ENCODE assay signal across 8 cellular contexts in genomic region chr9:91433180-91433579, GRCh38. TPM values are rescaled to one million over a fixed set of nuclear protein-coding genes. Genes with fewer than 3 reads are reported as not detected.
DNase-seq lines count a peak whose midpoint lies in the region; ATAC-seq and TF ChIP-seq lines count a peak whose summit lies in the region.

No MANE protein-coding gene starts in this region.

- no peaks in the 10 kb centered on the region for H4K20me1 ChIP-seq in DND-41 (ENCODE audit: insufficient read depth, low read length)

- peaks cover 20% of the 10 kb centered on the region for H3K27me3 ChIP-seq in DND-41 (ENCODE audit: insufficient read depth, low read length, poor library complexity)

- no peaks in the 10 kb centered on the region for H3K9me3 Mint-ChIP-seq in activated CD8-positive, alpha-beta T cell treated with anti-CD3 and anti-CD28 coated beads for 36 hours
- H3K9me3 Mint-ChIP-seq in WTC11: no peaks in the 10 kb centered on the region

- no peak overlapping the region for H3K27ac ChIP-seq in DND-41 (ENCODE audit: low read length)

- no peak overlapping the region for H2AFZ ChIP-seq in DND-41 (ENCODE audit: low read depth, low read length)

- peaks cover 10% of the 10 kb centered on the region for H3K4me1 Mint-ChIP-seq in activated CD8-positive, alpha-beta T cell treated with anti-CD3 and anti-CD28 coated beads for 36 hours (ENCODE audit: low read depth)
- no peaks in the 10 kb centered on the region for H3K4me1 Mint-ChIP-seq in WTC11

- H3K4me3 Mint-ChIP-seq in activated CD8-positive, alpha-beta T cell treated with anti-CD3 and anti-CD28 coated beads for 36 hours: no peak overlapping the region
- no peak overlapping the region for H3K4me3 Mint-ChIP-seq in WTC11

- H3K27me3 Mint-ChIP-seq in activated CD8-positive, alpha-beta T cell treated with anti-CD3 and anti-CD28 coated beads for 36 hours: peaks cover 19% of the 10 kb centered on the region
- no peaks in the 10 kb centered on the region for H3K27me3 Mint-ChIP-seq in WTC11 (ENCODE audit: low read depth)

- DNase-seq in DND-41 (no peak), left cardiac atrium (no peak), WTC11 (ENCODE audit: low spot score) (no peak)
- peak; percentile 58 for DNase-seq in Jurkat, Clone E6-1 (ENCODE audit: low read depth, low spot score)
- peak; percentile 26 for DNase-seq in activated CD8-positive, alpha-beta T cell treated with anti-CD3 and anti-CD28 coated beads for 36 hours
- DNase-seq in stimulated activated naive CD8-positive, alpha-beta T cell treated with anti-CD3 and anti-CD28 coated beads, Interleukin-15, Interleukin-2, amounts not matched to agents 100 U/mL and 50 U/mL, for 24 hours: no peak
- no peak for DNase-seq in stimulated activated CD4-positive, alpha-beta T cell treated with anti-CD3 and anti-CD28 coated beads, Interleukin-4, amount 100 ng/mL, for 24 hours

- H3K9me3 ChIP-seq in DND-41 (ENCODE audit: insufficient read depth, low read length, severe bottlenecking): no peaks in the 10 kb centered on the region

- no peaks in the 10 kb centered on the region for H3K36me3 ChIP-seq in DND-41 (ENCODE audit: insufficient read depth, low read length)

- no peaks in the 10 kb centered on the region for H3K36me3 Mint-ChIP-seq in activated CD8-positive, alpha-beta T cell treated with anti-CD3 and anti-CD28 coated beads for 36 hours (ENCODE audit: low read depth)
- H3K36me3 Mint-ChIP-seq in WTC11: no peaks in the 10 kb centered on the region

- no peaks in the 10 kb centered on the region for H3K79me2 ChIP-seq in DND-41 (ENCODE audit: insufficient read depth, low read length)

- no peak overlapping the region for H3K27ac Mint-ChIP-seq in activated CD8-positive, alpha-beta T cell treated with anti-CD3 and anti-CD28 coated beads for 36 hours
- H3K27ac Mint-ChIP-seq in WTC11: no peak overlapping the region

- H3K9ac ChIP-seq in DND-41 (ENCODE audit: low read depth, low read length): no peak overlapping the region

- H3K4me1 ChIP-seq in DND-41 (ENCODE audit: insufficient read depth, low read length): no peaks in the 10 kb centered on the region

- POLR2A ChIA-PET in activated CD8-positive, alpha-beta T cell treated with anti-CD3 and anti-CD28 coated beads for 36 hours (lab: Charles Lee): interaction anchor here (0.9 kb wide), 1 partner anchor 13 kb away, joined by 3 read pairs; no protein-coding TSS in a partner anchor
- POLR2A ChIA-PET in WTC11 (lab: Charles Lee): no interaction called here

- ATAC-seq in DND-41 (ENCODE audit: insufficient read depth, low read depth): 0 out of 3 replicates have a peak, but pooled peaks have one; percentile 40
- ATAC-seq in activated CD8-positive, alpha-beta T cell treated with anti-CD3 and anti-CD28 coated beads for 36 hours: peak; percentile 87
- peak; percentile 55 to 87 for ATAC-seq in left cardiac atrium
- ATAC-seq in stimulated activated naive CD8-positive, alpha-beta T cell treated with anti-CD3 and anti-CD28 coated beads, Interleukin-15, Interleukin-2, amounts not matched to agents 100 U/mL and 50 U/mL, for 24 hours: peak; percentile 91
- ATAC-seq in WTC11: no peak
- no peak for ATAC-seq in HG02642 (IDR thresholded peaks at IDR 0.05; ENCODE audit: poor library complexity, unreplicated experiment)

- CTCF ChIA-PET in activated CD8-positive, alpha-beta T cell treated with anti-CD3 and anti-CD28 coated beads for 36 hours (lab: Charles Lee): interaction anchor here (0.9 to 4.1 kb wide), 14 partner anchors 8 to 518 kb away, joined by 3 to 33 read pairs (median 4); partner anchors contain the start of gene NFIL3
- CTCF ChIA-PET in WTC11 (lab: Charles Lee): interaction anchor here (1.0 to 1.2 kb wide), 3 partner anchors 9 to 518 kb away, joined by 3 to 8 read pairs (median 3); partner anchors contain the start of gene NFIL3

- TF ChIP-seq CTCF in DND-41 (IDR thresholded peaks at IDR 0.05; ENCODE audit: borderline replicate concordance, extremely low read depth, low read length, poor library complexity, severe bottlenecking) (peak; percentile 41), WTC11 (IDR thresholded peaks at IDR 0.05) (no peak)
- peak; percentile 40 for TF ChIP-seq CTCF in activated CD8-positive, alpha-beta T cell treated with anti-CD3 and anti-CD28 coated beads for 36 hours (IDR thresholded peaks at IDR 0.05)

- no peak overlapping the region for H3K4me3 ChIP-seq in DND-41 (ENCODE audit: low read depth in 1 of 2, low read length in 2 of 2)
- no peak overlapping the region for H3K4me3 ChIP-seq in Jurkat, Clone E6-1 (ENCODE audit: low read length)

- intact Hi-C loops in activated CD8-positive, alpha-beta T cell treated with anti-CD3 and anti-CD28 coated beads for 36 hours (cut with micrococcal nuclease): loop anchor here (2.0 kb wide), 1 partner anchor 30 kb away; no protein-coding TSS in a partner anchor
- intact Hi-C loops in left cardiac atrium (cut with DNase I): loop anchor here in 1 of 2 donors (5.0 kb wide), 1 partner anchor 516 kb away; no protein-coding TSS in a partner anchor

- no peak overlapping the region for H3K4me2 ChIP-seq in DND-41 (ENCODE audit: insufficient read depth, low read length)

TF ChIP-seq in WTC11, 78 proteins besides CTCF, POLR2A, EP300 and RAD21:
- TF ChIP-seq ZNF416 (CRISPR knock-in tag; IDR thresholded peaks at IDR 0.05) (no peak), MYBL2 (CRISPR knock-in tag; IDR thresholded peaks at IDR 0.05) (no peak), GABPB1 (CRISPR knock-in tag; IDR thresholded peaks at IDR 0.05) (no peak)

RNA-seq across cellular contexts. Expression of gene NFIL3, which starts 9.5 kb away (rescaled TPM):
- 25.3 TPM for polyA plus RNA-seq in Jurkat, Clone E6-1 (2012; ENCODE audit: insufficient read depth, insufficient read length)
- 10 to 100 TPM; 76.2 to 78.3 TPM for total RNA-seq in activated CD8-positive, alpha-beta T cell treated with anti-CD3 and anti-CD28 coated beads for 36 hours
- total RNA-seq in left cardiac atrium: 10 to 100 TPM; 17.4 to 45.5 TPM
- total RNA-seq in WTC11 (2021): 11.8 to 13.5 TPM (median 13.0 TPM) in 3 replicates

Comparison
In these comparisons a context has a peak if more than half of its experiments do, and no peak if none do; other contexts are left out.
1. ATAC-seq: peak in DND-41 (single experiment), activated CD8-positive, alpha-beta T cell treated with anti-CD3 and anti-CD28 coated beads for 36 hours (single experiment), left cardiac atrium (2 of 2) and stimulated activated naive CD8-positive, alpha-beta T cell treated with anti-CD3 and anti-CD28 coated beads, Interleukin-15, Interleukin-2, amounts not matched to agents 100 U/mL and 50 U/mL, for 24 hours (single experiment); none in WTC11 (single experiment) and HG02642 (single experiment).
2. DNase-seq: peak in Jurkat, Clone E6-1 (single experiment) and activated CD8-positive, alpha-beta T cell treated with anti-CD3 and anti-CD28 coated beads for 36 hours (single experiment); none in DND-41 (single experiment), left cardiac atrium (single experiment), stimulated activated naive CD8-positive, alpha-beta T cell treated with anti-CD3 and anti-CD28 coated beads, Interleukin-15, Interleukin-2, amounts not matched to agents 100 U/mL and 50 U/mL, for 24 hours (single experiment), WTC11 (single experiment) and stimulated activated CD4-positive, alpha-beta T cell treated with anti-CD3 and anti-CD28 coated beads, Interleukin-4, amount 100 ng/mL, for 24 hours (single experiment).